8 cellular contexts compared by ENCODE assay signal in genomic region chr11:65572356-65573043, GRCh38. TPM values are rescaled to one million over a fixed set of nuclear protein-coding genes. Genes with fewer than 3 reads are reported as not detected.
DNase-seq lines count a peak whose midpoint lies in the region; ATAC-seq and TF ChIP-seq lines count a peak whose summit lies in the region.

Gene FAM89B, plus strand, starts transcription at chr11:65572538. Its CDS starts 132 bp downstream, at chr11:65572670.

- no TSS peak for BruUV-seq in A673 (replicated peaks; lab: Mats Ljungman, UMichigan)

- peak within 1 kb of the TSS; percentile 87 for H3K4me3 ChIP-seq in A673 (ENCODE audit: low read depth, low read length, poor library complexity, severe bottlenecking)
- H3K4me3 ChIP-seq in H7 (ENCODE audit: insufficient read depth, low read depth, low read length) = peak within 1 kb of the TSS; percentile 38
- peak within 1 kb of the TSS; percentile 82 for H3K4me3 ChIP-seq in ectodermal cell (ENCODE audit: insufficient read depth, low read depth, low read length)
- peak within 1 kb of the TSS; percentile 81 for H3K4me3 ChIP-seq in lower lobe of right lung

- H3K36me3 ChIP-seq in A673 (ENCODE audit: insufficient read depth, low read length, poor library complexity, severe bottlenecking) (peaks cover 6% of the 10 kb centered on the region), H7 (replicated peaks; ENCODE audit: control insufficient read depth, insufficient read depth, low read length) (no peaks in the 10 kb centered on the region), ectodermal cell (ENCODE audit: control insufficient read depth, insufficient read depth, low read length) (no peaks in the 10 kb centered on the region), lower lobe of right lung (peaks cover 3% of the 10 kb centered on the region)

- H3K9me3 ChIP-seq in A673 (ENCODE audit: low read depth, low read length, poor library complexity, severe bottlenecking) (no peaks in the 10 kb centered on the region), ectodermal cell (ENCODE audit: control insufficient read depth, low read length) (no peaks in the 10 kb centered on the region), lower lobe of right lung (no peaks in the 10 kb centered on the region)

- CTCF ChIA-PET in A673 (lab: Charles Lee) = interaction anchor here (0.6 to 2.1 kb wide), 5 partner anchors 22 to 175 kb away, joined by 3 to 13 read pairs (median 8); no protein-coding TSS in a partner anchor

- peaks cover 45% of the 10 kb centered on the region for H3K4me1 ChIP-seq in A673 (ENCODE audit: insufficient read depth, low read length, poor library complexity, severe bottlenecking)
- peaks cover 29% of the 10 kb centered on the region for H3K4me1 ChIP-seq in ectodermal cell (ENCODE audit: control insufficient read depth, insufficient read depth, low read length)
- peaks cover 62% of the 10 kb centered on the region for H3K4me1 ChIP-seq in lower lobe of right lung

- POLR2A ChIA-PET in A673 (lab: Charles Lee; ENCODE audit: low non-redundant PET) = interaction anchor here (0.5 to 0.7 kb wide), 3 partner anchors 29 to 47 kb away, joined by 3 to 12 read pairs (median 4); partner anchors contain the start of gene SCYL1

- 1% methylated on average over 86 of the region's 86 CpGs for WGBS in ectodermal cell, 2 experiments

- ATAC-seq in lower lobe of right lung (peak; percentile 20 to 29), GM18867 (IDR thresholded peaks at IDR 0.05; ENCODE audit: unreplicated experiment) (no peak)

- TF ChIP-seq CTCF in A673 (conservative IDR thresholded peaks at IDR 0.05; ENCODE audit: low read depth, low read length) = no peak
- no peak for TF ChIP-seq CTCF in lower lobe of right lung (IDR thresholded peaks at IDR 0.05)

- H3K27me3 ChIP-seq in A673 (replicated peaks; ENCODE audit: insufficient read depth, low read depth, low read length, poor library complexity) (no peaks in the 10 kb centered on the region), H7 (ENCODE audit: control insufficient read depth, insufficient read depth, low read length) (peaks cover 31% of the 10 kb centered on the region), ectodermal cell (ENCODE audit: control insufficient read depth, insufficient read depth, low read length, poor library complexity, severe bottlenecking) (peaks cover 42% of the 10 kb centered on the region), lower lobe of right lung (ENCODE audit: low read depth) (no peaks in the 10 kb centered on the region)

- H3K27ac ChIP-seq in A673 (ENCODE audit: low read depth, low read length, poor library complexity, severe bottlenecking) (peak within 1 kb of the TSS; percentile 92), ectodermal cell (ENCODE audit: insufficient read depth, low read depth, low read length, poor library complexity, severe bottlenecking) (no peak within 1 kb of the TSS), lower lobe of right lung (peak within 1 kb of the TSS; percentile 94)

- intact Hi-C loops in A673 (cut with micrococcal nuclease; ENCODE audit: unreplicated experiment) = loop anchor here (5.0 kb wide), 2 partner anchors 35 to 190 kb away; partner anchors contain the start of gene SLC25A45
- intact Hi-C loops in lower lobe of right lung (cut with DNase I) = no loop called here

- DNase-seq in A673 (ENCODE audit: low spot score) (peak; percentile 97), H7 (peak; percentile 97), NCI-H82 (lab: John Stamatoyannopoulos, UW) (peak; percentile 86), lower lobe of right lung (peak; percentile 95)
- peak; percentile 92 for DNase-seq in activated CD8-positive, alpha-beta memory T cell treated with anti-CD3 and anti-CD28 coated beads for 24 hours
- peak; percentile 87 to 90 for DNase-seq in stimulated activated CD4-positive, alpha-beta T cell treated with anti-CD3 and anti-CD28 coated beads, Interleukin-4, amount 100 ng/mL, for 48 hours (ENCODE audit: low read depth in 2 of 2)

RNA-seq across cellular contexts. Expression of gene FAM89B, which starts in this region (rescaled TPM):
- total RNA-seq in A673 (2021) (79.8 and 88.3 TPM in 2 replicates), lower lobe of right lung (48.6 TPM)
- total RNA-seq in H7 (2014; rRNA removed; shearing (Covaris generic)) = 8.6 and 20.4 TPM in 2 replicates
- polyA plus RNA-seq in ectodermal cell (2013, experiment 1 of 4) = 38.9 TPM
- polyA plus RNA-seq in ectodermal cell (2013, experiment 2 of 4) = 37.2 TPM
- polyA plus RNA-seq in ectodermal cell (2013, experiment 3 of 4) = 35.1 TPM
- polyA plus RNA-seq in ectodermal cell (2013, experiment 4 of 4) = 41.0 TPM
